26 cellular contexts compared by ENCODE assay signal in the genomic region with DNA sequence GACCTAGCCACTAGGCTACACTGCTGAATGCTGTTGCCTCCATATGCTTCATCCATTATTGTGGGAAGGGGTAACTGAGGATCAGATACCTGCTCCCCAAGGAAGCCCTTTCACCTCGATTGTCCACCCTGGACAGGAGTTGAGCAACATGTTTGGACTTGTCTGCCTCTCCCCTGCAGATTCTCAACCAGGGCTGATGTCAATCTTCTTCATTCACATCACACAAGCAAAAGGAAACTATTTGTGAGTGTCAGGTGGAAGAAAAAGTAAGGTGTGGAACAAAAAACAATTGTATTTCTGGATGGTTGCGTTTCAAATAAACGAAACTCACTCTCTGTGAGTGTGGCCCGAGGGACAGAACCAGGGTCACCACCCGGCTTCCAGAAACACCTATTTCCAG. TPM values are rescaled to one million over a fixed set of nuclear protein-coding genes. Genes with fewer than 3 reads are reported as not detected.
"Had no signal": no experiment of that assay in that cellular context is flagged by ENCODE, and none has a peak within 500 bp of the region (broad histone marks: within the 10 kb centered on the region; RNA-seq: fewer than 3 reads in every experiment).

No MANE protein-coding gene starts in this region.

- H3K27ac ChIP-seq: colonic mucosa, left lung, right atrium auricular region, thoracic aorta had no signal

- H3K4me3 ChIP-seq: colonic mucosa, left lung, right atrium auricular region, thoracic aorta had no signal

- H3K9me3 Mint-ChIP-seq: activated CD4-positive, alpha-beta T cell treated with anti-CD3 and anti-CD28 coated beads, Interleukin-2, amount 10 ng/mL, durations not matched to agents 24 days and 14 days; activated naive CD4-positive, alpha-beta T cell treated with anti-CD3 and anti-CD28 coated beads for 36 hours; activated naive CD8-positive, alpha-beta T cell treated with anti-CD3 and anti-CD28 coated beads, Interleukin-2, amount 50 U/mL, for 24 hours; activated T-cell treated with anti-CD3 and anti-CD28 coated beads, Interleukin-2, amount 50 U/mL, for 24 hours; central memory CD8-positive, alpha-beta T cell; endodermal cell; stimulated activated effector memory CD8-positive, alpha-beta T cell treated with anti-CD3 and anti-CD28 coated beads, Interleukin-12 subunit alpha, Interleukin-12 subunit beta, amount 100 ng/mL, for 72 hours had no signal

- H3K36me3 Mint-ChIP-seq: brain; stimulated activated effector memory CD8-positive, alpha-beta T cell treated with anti-CD3 and anti-CD28 coated beads, Interleukin-12 subunit alpha, Interleukin-12 subunit beta, amount 100 ng/mL, for 72 hours had no signal

- H3K4me1 ChIP-seq: colonic mucosa, left lung, right atrium auricular region had no signal

- H3K4me1 Mint-ChIP-seq: activated CD4-positive, alpha-beta T cell treated with anti-CD3 and anti-CD28 coated beads, Interleukin-2, amount 10 ng/mL, durations not matched to agents 24 days and 14 days; activated naive CD8-positive, alpha-beta T cell treated with anti-CD3 and anti-CD28 coated beads, Interleukin-2, amount 50 U/mL, for 24 hours; brain; central memory CD8-positive, alpha-beta T cell; endodermal cell; stimulated activated effector memory CD8-positive, alpha-beta T cell treated with anti-CD3 and anti-CD28 coated beads, Interleukin-12 subunit alpha, Interleukin-12 subunit beta, amount 100 ng/mL, for 72 hours had no signal

- ATAC-seq: activated CD8-positive, alpha-beta T cell treated with anti-CD3 and anti-CD28 coated beads, Interleukin-2, amount 10 ng/mL, durations not matched to agents 7 days and 5 days; activated naive CD8-positive, alpha-beta T cell treated with anti-CD3 and anti-CD28 coated beads, Interleukin-2, amount 50 U/mL, for 24 hours; left lung; stimulated activated effector memory CD8-positive, alpha-beta T cell treated with anti-CD3 and anti-CD28 coated beads, Interleukin-12 subunit alpha, Interleukin-12 subunit beta, amount 100 ng/mL, for 72 hours had no signal

- H3K27ac Mint-ChIP-seq: activated CD4-positive, alpha-beta T cell treated with anti-CD3 and anti-CD28 coated beads, Interleukin-2, amount 10 ng/mL, durations not matched to agents 24 days and 14 days; activated CD8-positive, alpha-beta T cell treated with anti-CD3 and anti-CD28 coated beads, Interleukin-2, amount 10 ng/mL, durations not matched to agents 7 days and 5 days; activated naive CD4-positive, alpha-beta T cell treated with anti-CD3 and anti-CD28 coated beads for 36 hours; activated naive CD8-positive, alpha-beta T cell treated with anti-CD3 and anti-CD28 coated beads, Interleukin-2, amount 50 U/mL, for 24 hours; activated T-cell treated with anti-CD3 and anti-CD28 coated beads, Interleukin-2, amount 50 U/mL, for 24 hours; endodermal cell; stimulated activated effector memory CD8-positive, alpha-beta T cell treated with anti-CD3 and anti-CD28 coated beads, Interleukin-12 subunit alpha, Interleukin-12 subunit beta, amount 100 ng/mL, for 72 hours had no signal

- H3K27me3 ChIP-seq: colonic mucosa, right atrium auricular region had no signal

- H3K36me3 ChIP-seq: colonic mucosa, left lung, right atrium auricular region, thoracic aorta had no signal

- H3K27me3 Mint-ChIP-seq: activated CD4-positive, alpha-beta T cell treated with anti-CD3 and anti-CD28 coated beads, Interleukin-2, amount 10 ng/mL, durations not matched to agents 24 days and 14 days had no signal

- H3K4me3 Mint-ChIP-seq: activated CD4-positive, alpha-beta T cell treated with anti-CD3 and anti-CD28 coated beads, Interleukin-2, amount 10 ng/mL, durations not matched to agents 24 days and 14 days; activated CD8-positive, alpha-beta T cell treated with anti-CD3 and anti-CD28 coated beads, Interleukin-2, amount 10 ng/mL, durations not matched to agents 7 days and 5 days; activated naive CD4-positive, alpha-beta T cell treated with anti-CD3 and anti-CD28 coated beads for 36 hours; activated naive CD8-positive, alpha-beta T cell treated with anti-CD3 and anti-CD28 coated beads, Interleukin-2, amount 50 U/mL, for 24 hours; activated T-cell treated with anti-CD3 and anti-CD28 coated beads, Interleukin-2, amount 50 U/mL, for 24 hours; brain; central memory CD8-positive, alpha-beta T cell; endodermal cell; stimulated activated effector memory CD8-positive, alpha-beta T cell treated with anti-CD3 and anti-CD28 coated beads, Interleukin-12 subunit alpha, Interleukin-12 subunit beta, amount 100 ng/mL, for 72 hours had no signal

- H3K9me3 ChIP-seq: colonic mucosa, left lung, right atrium auricular region, thoracic aorta had no signal

- DNase-seq: activated CD4-positive, alpha-beta T cell treated with anti-CD3 and anti-CD28 coated beads, Interleukin-2, amount 10 ng/mL, durations not matched to agents 24 days and 14 days; activated CD8-positive, alpha-beta T cell treated with anti-CD3 and anti-CD28 coated beads, Interleukin-2, amount 10 ng/mL, durations not matched to agents 7 days and 5 days; activated naive CD4-positive, alpha-beta T cell treated with anti-CD3 and anti-CD28 coated beads for 36 hours; activated naive CD8-positive, alpha-beta T cell treated with anti-CD3 and anti-CD28 coated beads, Interleukin-2, amount 50 U/mL, for 24 hours; activated T-cell treated with anti-CD3 and anti-CD28 coated beads, Interleukin-2, amount 50 U/mL, for 24 hours; anterior cingulate cortex; colonic mucosa; endodermal cell; erythroblast; kidney; left lung; occipital lobe; small intestine; stimulated activated CD4-positive, alpha-beta T cell treated with anti-CD3 and anti-CD28 coated beads, Interleukin-4, amount 100 ng/mL, for 1 hour; T-helper 1 cell; T1000 had no signal

RNA-seq across cellular contexts. Expression of a gene that starts 29.5 kb away (rescaled TPM):
- total RNA-seq: activated CD4-positive, alpha-beta T cell treated with anti-CD3 and anti-CD28 coated beads, Interleukin-2, amount 10 ng/mL, durations not matched to agents 24 days and 14 days; activated naive CD4-positive, alpha-beta T cell treated with anti-CD3 and anti-CD28 coated beads for 36 hours; frontal cortex; myocyte; occipital lobe had no signal
- polyA plus RNA-seq: neural cell, small intestine had no signal

RNA-seq across cellular contexts. Expression of a gene that starts 47.1 kb away (rescaled TPM):
- total RNA-seq: activated CD4-positive, alpha-beta T cell treated with anti-CD3 and anti-CD28 coated beads, Interleukin-2, amount 10 ng/mL, durations not matched to agents 24 days and 14 days; activated CD8-positive, alpha-beta T cell treated with anti-CD3 and anti-CD28 coated beads, Interleukin-2, amount 10 ng/mL, durations not matched to agents 7 days and 5 days; activated naive CD4-positive, alpha-beta T cell treated with anti-CD3 and anti-CD28 coated beads for 36 hours; colonic mucosa; endodermal cell; frontal cortex; kidney; left lung; lung microvascular endothelial cell; myocyte; occipital lobe; right atrium auricular region; thoracic aorta; ureter had no signal
- polyA plus RNA-seq: neural cell, small intestine had no signal
